In the genomic region with DNA sequence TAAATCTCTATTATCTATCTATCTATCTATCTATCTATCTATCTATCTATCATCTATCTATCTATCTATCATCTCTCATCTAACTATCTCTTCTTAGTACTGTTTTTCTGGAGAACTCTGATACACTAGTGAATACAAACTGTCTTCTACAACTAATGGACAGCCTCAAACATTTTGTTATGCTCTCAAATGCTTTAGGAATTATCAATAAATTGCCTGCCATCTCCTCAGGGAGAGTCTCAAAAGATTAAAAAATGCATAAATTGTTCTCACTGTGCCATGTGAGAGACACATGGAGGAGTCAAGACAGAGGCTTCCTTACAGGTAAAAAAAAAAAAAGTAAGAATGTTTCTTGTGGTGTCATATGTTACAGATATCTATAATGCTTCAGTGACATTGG, we compare ENCODE assay signal across 38 cellular contexts. TPM values are rescaled to one million over a fixed set of nuclear protein-coding genes. Genes with fewer than 3 reads are reported as not detected.
"Had no signal": no experiment of that assay in that cellular context is flagged by ENCODE, and none has a peak within 500 bp of the region (broad histone marks: within the 10 kb centered on the region; RNA-seq: fewer than 3 reads in every experiment).

A gene (plus strand): TSS at position 301 of the 400 bp plus-strand sequence. CDS start 3,163 bp downstream, outside the sequence.

- H3K4me3 ChIP-seq: MG63 had no signal

- DNase-seq: Karpas-422, Kasumi-1, MG63, MM.1S, MV-4-11, NCI-H1048, NCI-H1092, NCI-H1092 treated with DMSO at 0.1 percent for 48 hours, NCI-H1105, NCI-H1105 treated with DMSO at 0.1 percent for 48 hours, NCI-H1417, NCI-H1417 treated with DMSO at 0.1 percent for 48 hours, NCI-H1436, NCI-H1436 treated with DMSO at 0.1 percent for 48 hours, NCI-H146, NCI-H1694, NCI-H1694 treated with DMSO at 0.1 percent for 48 hours, NCI-H187, NCI-H187 treated with DMSO at 0.1 percent for 48 hours, NCI-H1930, NCI-H2029, NCI-H2029 treated with DMSO at 0.1 percent for 48 hours, NCI-H2081, NCI-H2081 treated with DMSO at 0.1 percent for 48 hours, NCI-H2107, NCI-H2171, NCI-H2171 treated with DMSO at 0.1 percent for 48 hours, NCI-H2227 treated with DMSO at 0.1 percent for 48 hours, NCI-H226, NCI-H345, NCI-H446, NCI-H446 treated with DMSO at 0.1 percent for 48 hours, NCI-H510A had no signal

- H3K27ac ChIP-seq: KMS-11 had no signal

- H3K36me3 ChIP-seq: MG63 had no signal

- H3K9me3 ChIP-seq: MG63 had no signal

- H3K27me3 ChIP-seq: MG63 had no signal

- H3K4me2 ChIP-seq: KMS-11 had no signal

- H3K9ac ChIP-seq: KMS-11 had no signal

RNA-seq across cellular contexts. Expression of the gene that starts here (rescaled TPM):
- total RNA-seq: LHCN-M2, M059J, MCF 10A, NCI-H460 had no signal
